ENCODE assay signal across 30 cellular contexts in the genomic region with DNA sequence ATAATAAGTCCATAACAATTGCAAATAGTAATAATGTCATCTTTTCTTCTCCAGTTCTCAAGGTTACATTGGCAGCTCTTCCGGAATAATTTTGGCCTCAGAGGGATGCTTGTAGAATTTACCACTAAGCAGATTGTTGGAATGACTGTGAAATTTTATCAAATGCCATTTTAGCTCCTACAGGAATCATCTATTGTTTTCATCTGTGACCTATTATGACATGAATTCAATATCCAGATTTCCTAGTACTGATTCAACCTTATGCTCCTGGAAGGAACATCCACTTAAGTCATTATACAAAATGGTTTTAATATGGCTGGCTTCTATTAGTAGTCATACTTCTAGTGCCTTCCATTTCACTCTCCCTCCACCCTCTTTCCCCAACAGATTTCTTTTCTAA.
"Had no signal": no experiment of that assay in that cellular context is flagged by ENCODE, and none has a peak within 500 bp of the region (broad histone marks: within the 10 kb centered on the region; RNA-seq: fewer than 3 reads in every experiment).

No MANE protein-coding gene starts in this region.

- H3K4me3 ChIP-seq: esophagus squamous epithelium, gastrocnemius medialis, heart left ventricle had no signal

- DNase-seq: activated B cell treated with CpG ODN at 0.5 μM for 24 hours; activated CD4-positive, alpha-beta T cell treated with anti-CD3 and anti-CD28 coated beads for 48 hours; activated CD4-positive, alpha-beta T cell treated with anti-CD3 and anti-CD28 coated beads, Interleukin-2, amount 50 U/mL, for 1 hour; activated CD4-positive, alpha-beta T cell treated with anti-CD3 and anti-CD28 coated beads, Interleukin-2, amount 50 U/mL, for 48 hours; activated CD8-positive, alpha-beta memory T cell treated with anti-CD3 and anti-CD28 coated beads for 24 hours; activated CD8-positive, alpha-beta T cell treated with anti-CD3 and anti-CD28 coated beads for 36 hours; activated effector memory CD4-positive, alpha-beta T cell treated with Interleukin-2 at 50 U/mL for 16 hours; activated gamma-delta T cell treated with Interleukin-2 at 50 U/mL for 16 hours; activated naive CD4-positive, alpha-beta T cell treated with anti-CD3 and anti-CD28 coated beads, Interleukin-2, amount 50 U/mL, for 16 hours; activated naive CD4-positive, alpha-beta T cell treated with Interleukin-2 at 50 U/mL for 16 hours; activated T-cell treated with anti-CD3 and anti-CD28 coated beads, Interleukin-2, amount 50 U/mL, for 4 hours; amniotic stem cell; anterior cingulate cortex; caudate nucleus; cortex of kidney; effector CD8-positive, alpha-beta T cell; esophagus squamous epithelium; foreskin keratinocyte; gastrocnemius medialis; glutamatergic neuron; heart left ventricle; T-helper 1 cell; T-helper 17 cell; T1000; WERI-Rb-1 had no signal

- H3K27me3 Mint-ChIP-seq: activated B cell treated with CpG ODN at 0.5 μM for 24 hours had no signal

- H3K9me3 ChIP-seq: esophagus squamous epithelium, gastrocnemius medialis, heart left ventricle had no signal

- H3K36me3 Mint-ChIP-seq: activated naive CD8-positive, alpha-beta T cell had no signal

- H3K4me3 Mint-ChIP-seq: activated B cell treated with CpG ODN at 0.5 μM for 24 hours; activated CD8-positive, alpha-beta T cell treated with anti-CD3 and anti-CD28 coated beads for 36 hours; activated naive CD8-positive, alpha-beta T cell; activated T-cell treated with anti-CD3 and anti-CD28 coated beads, Interleukin-2, amount 50 U/mL, for 4 hours; activated T-helper 17 cell treated with anti-CD3 and anti-CD28 coated beads, Interleukin-2, amount 50 U/mL, for 72 hours; T-helper 17 cell; T-helper 2 cell treated with Interferon-gamma antibody and Interleukin-4, amounts not matched to agents 5 μg/mL and 100 μg/mL, for 36 hours had no signal

- H3K9me3 Mint-ChIP-seq: activated B cell treated with CpG ODN at 0.5 μM for 24 hours; activated CD8-positive, alpha-beta T cell treated with anti-CD3 and anti-CD28 coated beads for 36 hours; activated T-cell treated with anti-CD3 and anti-CD28 coated beads, Interleukin-2, amount 50 U/mL, for 4 hours; activated T-helper 17 cell treated with anti-CD3 and anti-CD28 coated beads, Interleukin-2, amount 50 U/mL, for 72 hours; T-helper 2 cell treated with Interferon-gamma antibody and Interleukin-4, amounts not matched to agents 5 μg/mL and 100 μg/mL, for 36 hours had no signal

- H3K4me1 Mint-ChIP-seq: activated B cell treated with CpG ODN at 0.5 μM for 24 hours; activated T-helper 17 cell treated with anti-CD3 and anti-CD28 coated beads, Interleukin-2, amount 50 U/mL, for 72 hours; T-helper 17 cell had no signal

- H3K36me3 ChIP-seq: esophagus squamous epithelium, gastrocnemius medialis, heart left ventricle, WERI-Rb-1 had no signal

- ATAC-seq: activated CD4-positive, CD25-positive, alpha-beta regulatory T cell treated with anti-CD3 and anti-CD28 coated beads, Interleukin-2, amount 50 U/mL, for 24 hours; activated CD8-positive, alpha-beta T cell treated with anti-CD3 and anti-CD28 coated beads for 36 hours; activated T-cell treated with anti-CD3 and anti-CD28 coated beads, Interleukin-2, amount 50 U/mL, for 4 hours; activated T-helper 17 cell treated with anti-CD3 and anti-CD28 coated beads, Interleukin-2, amount 50 U/mL, for 72 hours; foreskin keratinocyte; gastrocnemius medialis; heart left ventricle; T-helper 17 cell had no signal

- H3K4me1 ChIP-seq: esophagus squamous epithelium, foreskin keratinocyte, gastrocnemius medialis, heart left ventricle had no signal

- H3K27ac Mint-ChIP-seq: activated B cell treated with CpG ODN at 0.5 μM for 24 hours; activated CD8-positive, alpha-beta T cell treated with anti-CD3 and anti-CD28 coated beads for 36 hours; activated naive CD8-positive, alpha-beta T cell; activated T-helper 17 cell treated with anti-CD3 and anti-CD28 coated beads, Interleukin-2, amount 50 U/mL, for 72 hours; T-helper 17 cell; T-helper 2 cell treated with Interferon-gamma antibody and Interleukin-4, amounts not matched to agents 5 μg/mL and 100 μg/mL, for 36 hours had no signal

- H3K27ac ChIP-seq: epithelial cell of prostate, esophagus squamous epithelium, foreskin keratinocyte, gastrocnemius medialis, heart left ventricle, WERI-Rb-1 had no signal

- H3K27me3 ChIP-seq: esophagus squamous epithelium, foreskin keratinocyte, gastrocnemius medialis, heart left ventricle had no signal
